In genomic region chr6:16658661-16659060, GRCh38 we compare ENCODE assay signal across 1 cellular context.
A peak's percentile ranks its signal among the peaks of the same experiment; 100 is the strongest.
TF ChIP-seq lines count a peak whose summit lies in the region.

No MANE protein-coding gene starts in this region.

TF ChIP-seq in HEK293, 187 proteins besides CTCF, POLR2A, EP300 and RAD21 (continued from another document and continues in another):
- no peak for TF ChIP-seq AEBP2 (tag by site-specific recombination; IDR thresholded peaks at IDR 0.05; ENCODE audit: borderline replicate concordance)
- TF ChIP-seq ZNF585B (tag by site-specific recombination; IDR thresholded peaks at IDR 0.05) = no peak
- peak; percentile 89 for TF ChIP-seq ZFP37 (tag by site-specific recombination; IDR thresholded peaks at IDR 0.05)
- no peak for TF ChIP-seq ZNF521 (tag by site-specific recombination; IDR thresholded peaks at IDR 0.05)
- TF ChIP-seq ZBTB8A (tag by site-specific recombination; IDR thresholded peaks at IDR 0.05) = no peak
- peak; percentile 62 for TF ChIP-seq ZBTB17 (tag by site-specific recombination; IDR thresholded peaks at IDR 0.05)
- TF ChIP-seq PRDM6 (tag by site-specific recombination; IDR thresholded peaks at IDR 0.05) = peak; percentile 81
- TF ChIP-seq ZNF18 (tag by site-specific recombination; IDR thresholded peaks at IDR 0.05) = no peak
- TF ChIP-seq ZNF624 (tag by site-specific recombination; IDR thresholded peaks at IDR 0.05) = no peak
- no peak for TF ChIP-seq ZNF239 (tag by site-specific recombination; IDR thresholded peaks at IDR 0.05)
- no peak for TF ChIP-seq ZNF747 (tag by site-specific recombination; IDR thresholded peaks at IDR 0.05)
- no peak for TF ChIP-seq ZNF621 (tag by site-specific recombination; IDR thresholded peaks at IDR 0.05)
- TF ChIP-seq ZNF639 (tag by site-specific recombination; IDR thresholded peaks at IDR 0.05) = peak; percentile 59; the same call in 1 of the 2 replicates
- no peak for TF ChIP-seq SP2 (tag by site-specific recombination; IDR thresholded peaks at IDR 0.05)
- peak; percentile 75; the same call in 1 of the 2 replicates for TF ChIP-seq BCL6B (tag by site-specific recombination; IDR thresholded peaks at IDR 0.05)
- TF ChIP-seq ZNF701 (tag by site-specific recombination; IDR thresholded peaks at IDR 0.05) = no peak
- TF ChIP-seq ZNF704 (tag by site-specific recombination; IDR thresholded peaks at IDR 0.05) = no peak
- TF ChIP-seq TCF7L2 (IDR thresholded peaks at IDR 0.05; ENCODE audit: borderline replicate concordance, low read depth, low read length) = peak; percentile 56; the same call in 1 of the 2 replicates
- TF ChIP-seq ZNF561 (tag by site-specific recombination; IDR thresholded peaks at IDR 0.05; ENCODE audit: borderline replicate concordance) = peak; percentile 59; the same call in 1 of the 2 replicates
- no peak for TF ChIP-seq HOXA7 (CRISPR knock-in tag; IDR thresholded peaks at IDR 0.05; ENCODE audit: borderline replicate concordance)
- TF ChIP-seq ZNF266 (tag by site-specific recombination; IDR thresholded peaks at IDR 0.05; ENCODE audit: low read depth) = no peak
- no peak for TF ChIP-seq ZFP3 (tag by site-specific recombination; IDR thresholded peaks at IDR 0.05; ENCODE audit: low read depth)
- no peak for TF ChIP-seq ZNF362 (tag by site-specific recombination; IDR thresholded peaks at IDR 0.05)
- TF ChIP-seq SCRT1 (tag by site-specific recombination; IDR thresholded peaks at IDR 0.05; ENCODE audit: borderline replicate concordance) = no peak
- peak; percentile 98 for TF ChIP-seq PRDM4 (tag by site-specific recombination; IDR thresholded peaks at IDR 0.05)
- TF ChIP-seq ZNF514 (tag by site-specific recombination; IDR thresholded peaks at IDR 0.05) = no peak
- TF ChIP-seq ZNF366 (tag by site-specific recombination; conservative IDR thresholded peaks at IDR 0.05) = peak; percentile 60; the same call in 1 of the 2 replicates
- no peak for TF ChIP-seq ZNF292 (tag by site-specific recombination; IDR thresholded peaks at IDR 0.05; ENCODE audit: borderline replicate concordance, low read depth)
- TF ChIP-seq FEZF1 (tag by site-specific recombination; IDR thresholded peaks at IDR 0.05) = peak; percentile 84
- no peak for TF ChIP-seq ZNF391 (tag by site-specific recombination; IDR thresholded peaks at IDR 0.05; ENCODE audit: borderline replicate concordance, low read depth)
- TF ChIP-seq ZNF157 (tag by site-specific recombination; IDR thresholded peaks at IDR 0.05) = no peak
- no peak for TF ChIP-seq ZNF530 (tag by site-specific recombination; IDR thresholded peaks at IDR 0.05; ENCODE audit: low read depth)
- TF ChIP-seq ZNF394 (tag by site-specific recombination; IDR thresholded peaks at IDR 0.05; ENCODE audit: borderline replicate concordance) = peak; percentile 39; the same call in 1 of the 2 replicates
- peak; percentile 57; the same call in 1 of the 2 replicates for TF ChIP-seq ZEB2 (tag by site-specific recombination; IDR thresholded peaks at IDR 0.05)
- no peak for TF ChIP-seq ZNF274 (IDR thresholded peaks at IDR 0.05; ENCODE audit: low read length)
- TF ChIP-seq ZNF274 (tag by site-specific recombination; IDR thresholded peaks at IDR 0.05; ENCODE audit: borderline replicate concordance) = no peak
- TF ChIP-seq ZBTB21 (tag by site-specific recombination; IDR thresholded peaks at IDR 0.05) = 0 out of 2 replicates have a peak, but pooled peaks have one; percentile 38
- peak; percentile 41; the same call in 1 of the 2 replicates for TF ChIP-seq ZNF843 (tag by site-specific recombination; IDR thresholded peaks at IDR 0.05)
- no peak for TF ChIP-seq ZSCAN16 (tag by site-specific recombination; IDR thresholded peaks at IDR 0.05)
- no peak for TF ChIP-seq REST (tag by site-specific recombination; IDR thresholded peaks at IDR 0.05)
- no peak for TF ChIP-seq ZNF768 (tag by site-specific recombination; IDR thresholded peaks at IDR 0.05)
- peak; percentile 81 for TF ChIP-seq OSR2 (tag by site-specific recombination; IDR thresholded peaks at IDR 0.05)
- no peak for TF ChIP-seq ZNF416 (tag by site-specific recombination; IDR thresholded peaks at IDR 0.05)
- TF ChIP-seq ZNF214 (tag by site-specific recombination; IDR thresholded peaks at IDR 0.05; ENCODE audit: borderline replicate concordance) = no peak
- no peak for TF ChIP-seq ZNF529 (tag by site-specific recombination; IDR thresholded peaks at IDR 0.05; ENCODE audit: insufficient replicate concordance)
- peak; percentile 63 for TF ChIP-seq HIC1 (tag by site-specific recombination; IDR thresholded peaks at IDR 0.05)
